Comparison of ENCODE assay signal across 11 cellular contexts in the genomic region with DNA sequence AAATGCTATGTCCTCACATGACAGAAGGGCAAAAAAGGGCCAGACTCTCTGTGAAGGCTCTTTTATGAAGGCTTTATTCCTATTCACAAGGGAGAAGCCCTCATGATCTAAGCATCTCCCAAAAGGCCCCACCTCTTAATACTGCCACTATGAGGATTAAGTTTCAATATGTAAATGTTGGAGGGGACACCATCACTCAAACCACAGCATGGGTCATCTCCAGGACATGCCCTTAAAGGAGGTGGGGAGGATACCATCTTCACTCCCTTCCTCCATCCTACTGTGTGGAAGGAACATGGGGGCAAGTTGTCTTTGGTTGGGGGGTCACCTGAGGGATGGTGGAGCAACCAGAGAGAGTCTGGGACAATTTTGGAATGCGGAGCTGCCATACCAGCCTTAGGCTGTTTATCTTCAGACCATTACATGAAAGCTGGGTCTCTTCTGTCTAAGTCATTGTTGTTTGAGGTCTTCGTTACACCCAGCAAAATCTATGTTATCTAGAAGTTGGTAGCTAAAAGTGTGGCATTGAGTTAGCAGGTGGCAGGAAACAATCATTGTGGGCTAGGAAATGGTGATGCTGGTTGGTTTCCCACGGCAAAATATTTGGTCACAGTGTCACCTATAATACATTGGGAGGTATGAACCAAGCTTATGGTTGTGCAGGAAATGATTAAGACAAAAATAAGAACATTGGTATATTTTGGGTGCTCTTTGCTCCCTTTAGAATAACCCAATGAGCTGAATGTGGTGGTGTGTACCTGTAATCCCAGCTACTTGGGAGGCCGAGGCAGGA.
DNase-seq lines count a peak whose midpoint lies in the region; ATAC-seq and TF ChIP-seq lines count a peak whose summit lies in the region.
"Had no signal": no experiment of that assay in that cellular context is flagged by ENCODE, and none has a peak within 500 bp of the region (broad histone marks: within the 10 kb centered on the region; RNA-seq: fewer than 3 reads in every experiment).

No MANE protein-coding gene starts in this region.

- no peaks in the 10 kb centered on the region for H3K27me3 Mint-ChIP-seq in activated naive CD4-positive, alpha-beta T cell treated with anti-CD3 and anti-CD28 coated beads for 36 hours (ENCODE audit: low read depth)
- H3K27me3 Mint-ChIP-seq in activated CD8-positive, alpha-beta T cell treated with anti-CD3 and anti-CD28 coated beads for 36 hours: no peaks in the 10 kb centered on the region
- peaks cover 4% of the 10 kb centered on the region for H3K27me3 Mint-ChIP-seq in type B pancreatic cell

- H3K4me3 Mint-ChIP-seq in activated naive CD4-positive, alpha-beta T cell treated with anti-CD3 and anti-CD28 coated beads for 36 hours: no peak overlapping the region
- H3K4me3 Mint-ChIP-seq in activated CD8-positive, alpha-beta T cell treated with anti-CD3 and anti-CD28 coated beads for 36 hours: no peak overlapping the region
- H3K4me3 Mint-ChIP-seq in type B pancreatic cell: no peak overlapping the region
- H3K4me3 Mint-ChIP-seq: stimulated activated memory B cell treated with anti-CD40 and anti-IgM and Interleukin-4, amounts not matched to agents 10 μg/mL and 1 μg/mL and 100 μg/mL, for 72 hours had no signal

- no peak for TF ChIP-seq CTCF in activated CD8-positive, alpha-beta T cell treated with anti-CD3 and anti-CD28 coated beads for 36 hours (IDR thresholded peaks at IDR 0.05)
- TF ChIP-seq CTCF in lower lobe of right lung (IDR thresholded peaks at IDR 0.05): no peak
- TF ChIP-seq CTCF in type B pancreatic cell (conservative IDR thresholded peaks at IDR 0.05): no peak

- peak; percentile 62 for DNase-seq in activated naive CD4-positive, alpha-beta T cell treated with anti-CD3 and anti-CD28 coated beads for 36 hours
- no peak for DNase-seq in activated naive CD4-positive, alpha-beta T cell (lab: John Stamatoyannopoulos, UW)
- DNase-seq in activated CD8-positive, alpha-beta T cell treated with anti-CD3 and anti-CD28 coated beads for 36 hours: peak; percentile 54
- DNase-seq in lower lobe of right lung (no peak), type B pancreatic cell (ENCODE audit: extremely low spot score, unreplicated experiment) (peak; percentile 15)
- DNase-seq: GOT3, mammary epithelial cell had no signal

- H3K27ac Mint-ChIP-seq in activated naive CD4-positive, alpha-beta T cell treated with anti-CD3 and anti-CD28 coated beads for 36 hours: peak overlapping the region; percentile 51
- peak overlapping the region; percentile 88 for H3K27ac Mint-ChIP-seq in activated CD8-positive, alpha-beta T cell treated with anti-CD3 and anti-CD28 coated beads for 36 hours
- H3K27ac Mint-ChIP-seq in type B pancreatic cell: no peak overlapping the region
- H3K27ac Mint-ChIP-seq: stimulated activated memory B cell treated with anti-CD40 and anti-IgM and Interleukin-4, amounts not matched to agents 10 μg/mL and 1 μg/mL and 100 μg/mL, for 72 hours had no signal

- intact Hi-C loops in activated naive CD4-positive, alpha-beta T cell treated with anti-CD3 and anti-CD28 coated beads for 36 hours (cut with micrococcal nuclease): loop anchor here (1.0 to 10.0 kb wide), 3 partner anchors 8 to 754 kb away; partner anchors contain the start of gene PTPN22
- intact Hi-C loops in activated CD8-positive, alpha-beta T cell treated with anti-CD3 and anti-CD28 coated beads for 36 hours (cut with micrococcal nuclease): loop anchor here (10.0 kb wide), 1 partner anchor 214 kb away; no protein-coding TSS in a partner anchor
- intact Hi-C loops in lower lobe of right lung (cut with DNase I): no loop called here

- H3K4me1 ChIP-seq in lower lobe of right lung: peaks cover 7% of the 10 kb centered on the region

- H3K9me3 ChIP-seq in lower lobe of right lung: no peaks in the 10 kb centered on the region

- H3K4me3 ChIP-seq in lower lobe of right lung: no peak overlapping the region

- H3K27me3 ChIP-seq in lower lobe of right lung (ENCODE audit: low read depth): no peaks in the 10 kb centered on the region

- no peak overlapping the region for H3K27ac ChIP-seq in lower lobe of right lung

- peak; percentile 53 for ATAC-seq in activated CD8-positive, alpha-beta T cell treated with anti-CD3 and anti-CD28 coated beads for 36 hours
- ATAC-seq in lower lobe of right lung (peak; percentile 34 to 44), HG03457 (IDR thresholded peaks at IDR 0.05; ENCODE audit: unreplicated experiment) (no peak), HG03571 (IDR thresholded peaks at IDR 0.05; ENCODE audit: unreplicated experiment) (no peak), HG03378 (IDR thresholded peaks at IDR 0.05; ENCODE audit: unreplicated experiment) (no peak)
- ATAC-seq: stimulated activated memory B cell treated with anti-CD40 and anti-IgM and Interleukin-4, amounts not matched to agents 10 μg/mL and 1 μg/mL and 100 μg/mL, for 72 hours had no signal

- peaks cover 4% of the 10 kb centered on the region for H3K9me3 Mint-ChIP-seq in activated naive CD4-positive, alpha-beta T cell treated with anti-CD3 and anti-CD28 coated beads for 36 hours
- no peaks in the 10 kb centered on the region for H3K9me3 Mint-ChIP-seq in activated CD8-positive, alpha-beta T cell treated with anti-CD3 and anti-CD28 coated beads for 36 hours
- no peaks in the 10 kb centered on the region for H3K9me3 Mint-ChIP-seq in type B pancreatic cell
- H3K9me3 Mint-ChIP-seq: stimulated activated memory B cell treated with anti-CD40 and anti-IgM and Interleukin-4, amounts not matched to agents 10 μg/mL and 1 μg/mL and 100 μg/mL, for 72 hours had no signal

- CTCF ChIA-PET in activated naive CD4-positive, alpha-beta T cell treated with anti-CD3 and anti-CD28 coated beads for 36 hours (lab: Charles Lee): interaction anchor here (0.6 to 0.9 kb wide), 2 partner anchors 11 to 109 kb away, joined by 3 read pairs; no protein-coding TSS in a partner anchor
- CTCF ChIA-PET in activated CD8-positive, alpha-beta T cell treated with anti-CD3 and anti-CD28 coated beads for 36 hours (lab: Charles Lee): interaction anchor here (1.3 to 1.7 kb wide), 4 partner anchors 7 to 59 kb away, joined by 3 to 5 read pairs (median 4); no protein-coding TSS in a partner anchor

- POLR2A ChIA-PET in activated CD8-positive, alpha-beta T cell treated with anti-CD3 and anti-CD28 coated beads for 36 hours (lab: Charles Lee): interaction anchor here (1.0 to 1.1 kb wide), 2 partner anchors 9 to 10 kb away, joined by 3 read pairs; no protein-coding TSS in a partner anchor

- no peaks in the 10 kb centered on the region for H3K36me3 ChIP-seq in lower lobe of right lung

- H3K4me1 Mint-ChIP-seq in activated naive CD4-positive, alpha-beta T cell treated with anti-CD3 and anti-CD28 coated beads for 36 hours (ENCODE audit: low read depth): peaks cover 40% of the 10 kb centered on the region
- H3K4me1 Mint-ChIP-seq in activated CD8-positive, alpha-beta T cell treated with anti-CD3 and anti-CD28 coated beads for 36 hours (ENCODE audit: low read depth): peaks cover 48% of the 10 kb centered on the region
- peaks cover 5% of the 10 kb centered on the region for H3K4me1 Mint-ChIP-seq in type B pancreatic cell (ENCODE audit: unreplicated experiment)

- no peaks in the 10 kb centered on the region for H3K36me3 Mint-ChIP-seq in activated naive CD4-positive, alpha-beta T cell treated with anti-CD3 and anti-CD28 coated beads for 36 hours (ENCODE audit: low read depth)
- H3K36me3 Mint-ChIP-seq in activated CD8-positive, alpha-beta T cell treated with anti-CD3 and anti-CD28 coated beads for 36 hours (ENCODE audit: low read depth): no peaks in the 10 kb centered on the region
- H3K36me3 Mint-ChIP-seq in type B pancreatic cell: no peaks in the 10 kb centered on the region
- H3K36me3 Mint-ChIP-seq: stimulated activated memory B cell treated with anti-CD40 and anti-IgM and Interleukin-4, amounts not matched to agents 10 μg/mL and 1 μg/mL and 100 μg/mL, for 72 hours had no signal

Comparison
In these comparisons a context has a peak if more than half of its experiments do, and no peak if none do; other contexts are left out.
1. DNase-seq: peak in activated naive CD4-positive, alpha-beta T cell treated with anti-CD3 and anti-CD28 coated beads for 36 hours (single experiment), activated CD8-positive, alpha-beta T cell treated with anti-CD3 and anti-CD28 coated beads for 36 hours (single experiment) and type B pancreatic cell (single experiment); none in activated naive CD4-positive, alpha-beta T cell (0 of 4) and lower lobe of right lung (single experiment).
2. ATAC-seq: peak in activated CD8-positive, alpha-beta T cell treated with anti-CD3 and anti-CD28 coated beads for 36 hours (single experiment) and lower lobe of right lung (2 of 2); none in HG03457 (single experiment), HG03571 (single experiment) and HG03378 (single experiment).